10 cellular contexts compared by ENCODE assay signal in the genomic region with DNA sequence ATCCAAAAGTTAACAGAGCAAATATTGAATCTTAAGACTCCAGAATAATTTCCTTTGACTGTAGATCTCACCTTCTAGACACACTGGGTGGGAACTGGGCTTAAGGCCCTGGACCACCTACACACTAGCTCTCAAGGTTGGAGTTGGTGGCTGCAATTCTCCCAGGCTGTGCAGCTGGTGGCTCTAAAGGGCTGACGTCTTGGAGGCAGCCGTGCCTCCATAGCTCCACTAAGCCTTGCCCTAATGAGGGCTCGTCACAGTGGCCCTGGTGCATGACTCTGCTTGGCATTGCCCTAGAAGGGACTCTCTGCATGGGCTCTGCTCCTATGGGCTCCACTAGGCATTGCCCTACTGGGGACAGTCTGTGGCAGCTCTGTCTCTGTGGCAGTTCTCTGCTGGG.
"Had no signal": no experiment of that assay in that cellular context is flagged by ENCODE, and none has a peak within 500 bp of the region (broad histone marks: within the 10 kb centered on the region; RNA-seq: fewer than 3 reads in every experiment).

No MANE protein-coding gene starts in this region.

- H3K27ac ChIP-seq: GM23248 had no signal

- H3K4me3 ChIP-seq: GM23248, GM23338, HAP-1 had no signal

- H3K27ac Mint-ChIP-seq: GM23338, H9, HFFc6 had no signal

- ATAC-seq: GM23338, HCT116 had no signal

- H3K4me3 Mint-ChIP-seq: GM23338, H9, HFFc6 had no signal

- H3K4me1 ChIP-seq: HAP-1 had no signal

- DNase-seq: GM23248, GOT3, H7, H9, HCEC 1CT, HFFc6 had no signal

- H3K4me2 ChIP-seq: GM23338 had no signal

- H3K9ac ChIP-seq: GM23248 had no signal

- H2AFZ ChIP-seq: GM23248, GM23338 had no signal

- H3K9me3 ChIP-seq: HAP-1 had no signal

- H3K36me3 ChIP-seq: HAP-1 had no signal

- FAIRE-seq: H54 had no signal
